ENCODE assay signal across 11 cellular contexts in the genomic region with DNA sequence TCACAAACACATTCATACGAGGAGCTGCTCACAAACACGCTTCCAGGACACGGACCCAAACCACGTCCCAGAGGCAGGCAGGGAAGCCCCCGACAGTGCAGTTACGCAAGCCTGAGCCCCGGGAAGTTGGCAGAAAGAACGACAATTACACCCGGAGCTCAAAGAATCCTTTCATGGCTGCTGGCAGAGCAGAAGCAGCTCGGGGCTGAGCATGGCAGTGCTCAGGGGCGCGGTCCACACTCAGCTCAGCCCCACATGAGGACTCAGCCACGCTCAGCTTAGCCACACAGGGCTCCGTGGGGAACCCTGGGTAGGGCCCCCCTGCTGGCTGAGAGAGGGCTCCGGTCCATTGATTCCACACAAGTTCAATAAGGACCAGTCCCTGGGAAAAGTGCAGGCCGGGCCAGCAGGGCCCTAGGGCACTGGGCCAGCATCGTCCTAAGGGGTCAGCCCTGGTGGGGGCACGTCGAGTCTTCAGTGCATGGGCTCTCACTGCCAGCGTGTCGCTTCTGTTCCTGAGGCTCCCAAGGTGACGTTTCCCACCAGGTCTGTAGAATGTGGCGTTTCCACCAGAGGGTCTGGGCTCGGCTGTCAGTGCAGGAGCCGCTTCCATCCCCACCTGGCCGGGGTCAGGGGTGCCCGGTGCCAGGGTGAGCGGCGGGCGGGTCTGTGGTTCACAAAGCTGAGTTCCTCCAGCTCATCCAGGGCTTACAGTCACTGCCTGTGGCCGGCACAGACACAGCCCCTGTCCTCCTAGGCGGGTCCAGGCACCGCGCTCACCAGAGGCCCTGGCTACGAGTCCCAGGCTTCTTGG. TPM values are rescaled to one million over a fixed set of nuclear protein-coding genes. Genes with fewer than 3 reads are reported as not detected.
DNase-seq lines count a peak whose midpoint lies in the region; TF ChIP-seq lines count a peak whose summit lies in the region.
"Had no signal": no experiment of that assay in that cellular context is flagged by ENCODE, and none has a peak within 500 bp of the region (broad histone marks: within the 10 kb centered on the region; RNA-seq: fewer than 3 reads in every experiment).

No MANE protein-coding gene starts in this region.

- peaks cover 0 to 10% (median 0%) of the 10 kb centered on the region in 8 donors for H3K9me3 Mint-ChIP-seq in CD4-positive, alpha-beta memory T cell
- H3K9me3 Mint-ChIP-seq in MCF 10A (ENCODE audit: unreplicated experiment): no peaks in the 10 kb centered on the region

- POLR2A ChIA-PET in CD4-positive, alpha-beta memory T cell (lab: Charles Lee; ENCODE audit: partially characterized antibody): interaction anchor here (1.2 kb wide), 1 partner anchor 9 kb away, joined by 3 read pairs; no protein-coding TSS in a partner anchor
- POLR2A ChIA-PET in MCF 10A (lab: Yijun Ruan, JAX): interaction anchor here (0.5 to 1.2 kb wide), 4 partner anchors 8 to 141 kb away, joined by 3 to 5 read pairs (median 3); no protein-coding TSS in a partner anchor

- TF ChIP-seq CTCF in MCF 10A (IDR thresholded peaks at IDR 0.05; ENCODE audit: unreplicated experiment): no peak

- H3K4me1 ChIP-seq in CD4-positive, alpha-beta memory T cell (ENCODE audit: insufficient read depth, low read length): peaks cover 38% of the 10 kb centered on the region
- peaks cover 48 to 60% (median 55%) of the 10 kb centered on the region in 3 donors for H3K4me1 ChIP-seq in skeletal muscle tissue (ENCODE audit: control insufficient read depth in 3 of 3, insufficient read depth in 3 of 3, low read length in 3 of 3)
- H3K4me1 ChIP-seq: parathyroid adenoma had no signal

- CTCF ChIA-PET in CD4-positive, alpha-beta memory T cell (lab: Charles Lee; ENCODE audit: partially characterized antibody): interaction anchor here (0.8 to 1.3 kb wide), 2 partner anchors 16 to 30 kb away, joined by 3 read pairs; no protein-coding TSS in a partner anchor
- CTCF ChIA-PET in MCF 10A (lab: Yijun Ruan, JAX): interaction anchor here (0.6 to 1.0 kb wide), 2 partner anchors 21 to 26 kb away, joined by 3 to 5 read pairs; no protein-coding TSS in a partner anchor

- intact Hi-C loops in CD4-positive, alpha-beta memory T cell (cut with micrococcal nuclease): no loop called here
- intact Hi-C loops in MCF 10A (cut with micrococcal nuclease): no loop called here

- BruUV-seq in MCF 10A (replicated peaks; lab: Mats Ljungman, UMichigan): no TSS peak

- no peak overlapping the region for H3K4me3 ChIP-seq in CD4-positive, alpha-beta memory T cell (ENCODE audit: low read length in 2 of 2)
- H3K4me3 ChIP-seq in skeletal muscle tissue (ENCODE audit: low read length in 3 of 3): peak overlapping the region in 1 of 3 donors; percentile 29

- no peak for DNase-seq in CD4-positive, alpha-beta memory T cell
- DNase-seq in MCF 10A (ENCODE audit: unreplicated experiment) (no peak), HCEC 1CT (no peak), germinal center (ENCODE audit: low spot score) (no peak)
- DNase-seq in stimulated activated CD4-positive, alpha-beta T cell treated with anti-CD3 and anti-CD28 coated beads, Interleukin-15, amount 100 ng/mL, for 24 hours: no peak
- DNase-seq in activated T-cell treated with anti-CD3 and anti-CD28 coated beads, Interleukin-2, amount 50 U/mL, for 48 hours: no peak
- DNase-seq: NCI-H187 had no signal

- H3K27me3 ChIP-seq in CD4-positive, alpha-beta memory T cell (ENCODE audit: insufficient read depth, low read length): no peaks in the 10 kb centered on the region
- H3K27me3 ChIP-seq in layer of hippocampus (ENCODE audit: control insufficient read depth, insufficient read depth, low read length) (no peaks in the 10 kb centered on the region), skeletal muscle tissue (ENCODE audit: control insufficient read depth in 3 of 3, insufficient read depth in 3 of 3, low read length in 3 of 3) (no peaks in the 10 kb centered on the region)

- peak overlapping the region in 2 of 3 donors; percentile 43 to 68 for H3K9ac ChIP-seq in skeletal muscle tissue (ENCODE audit: low read depth in 1 of 3, low read length in 3 of 3)
- H3K9ac ChIP-seq: parathyroid adenoma had no signal

- no peaks in the 10 kb centered on the region for H3K9me3 ChIP-seq in CD4-positive, alpha-beta memory T cell (ENCODE audit: control insufficient read depth in 1 of 2, low read length in 2 of 2)
- H3K9me3 ChIP-seq in skeletal muscle tissue (ENCODE audit: control insufficient read depth in 3 of 3, low read length in 3 of 3): no peaks in the 10 kb centered on the region

- peaks cover 14 to 54% (median 27%) of the 10 kb centered on the region in 4 donors for H3K4me1 Mint-ChIP-seq in CD4-positive, alpha-beta memory T cell
- H3K4me1 Mint-ChIP-seq in MCF 10A (ENCODE audit: insufficient read depth, unreplicated experiment): peaks cover 36% of the 10 kb centered on the region

- H3K36me3 Mint-ChIP-seq in CD4-positive, alpha-beta memory T cell: no peaks in the 10 kb centered on the region
- H3K36me3 Mint-ChIP-seq in MCF 10A (ENCODE audit: insufficient read depth, unreplicated experiment): peaks cover 35% of the 10 kb centered on the region
- H3K36me3 Mint-ChIP-seq: CD4-positive, CD25-positive, alpha-beta regulatory T cell had no signal

- H3K27me3 Mint-ChIP-seq in CD4-positive, alpha-beta memory T cell: no peaks in the 10 kb centered on the region
- no peaks in the 10 kb centered on the region for H3K27me3 Mint-ChIP-seq in MCF 10A (ENCODE audit: insufficient read depth, unreplicated experiment)
- H3K27me3 Mint-ChIP-seq: CD4-positive, CD25-positive, alpha-beta regulatory T cell had no signal

- H3K4me3 Mint-ChIP-seq in CD4-positive, alpha-beta memory T cell: peak overlapping the region in 1 of 8 donors; percentile 52
- H3K4me3 Mint-ChIP-seq in MCF 10A (ENCODE audit: unreplicated experiment): no peak overlapping the region

- H3K36me3 ChIP-seq in CD4-positive, alpha-beta memory T cell (ENCODE audit: insufficient read depth, low read length): no peaks in the 10 kb centered on the region
- H3K36me3 ChIP-seq in skeletal muscle tissue (ENCODE audit: control insufficient read depth in 3 of 3, insufficient read depth in 3 of 3, low read length in 3 of 3): peaks cover 7 to 15% (median 15%) of the 10 kb centered on the region in 3 donors

- H3K27ac ChIP-seq in CD4-positive, alpha-beta memory T cell (ENCODE audit: low read depth, low read length): no peak overlapping the region
- H3K27ac ChIP-seq in layer of hippocampus (ENCODE audit: low read depth, low read length) (peak overlapping the region; percentile 49), skeletal muscle tissue (ENCODE audit: low read depth, low read length) (peak overlapping the region; percentile 95)
- H3K27ac ChIP-seq: parathyroid adenoma had no signal

- peak overlapping the region in 6 of 7 donors; percentile 3 to 80 (median 41) for H3K27ac Mint-ChIP-seq in CD4-positive, alpha-beta memory T cell
- H3K27ac Mint-ChIP-seq in MCF 10A (ENCODE audit: low read depth, unreplicated experiment): peak overlapping the region; percentile 64

RNA-seq across cellular contexts. Expression of a gene that starts 23.1 kb away (rescaled TPM):
- total RNA-seq in CD4-positive, alpha-beta memory T cell: 10 to 100 TPM; 16.5 to 17.2 TPM
- polyA plus RNA-seq in CD4-positive, alpha-beta memory T cell: 1 to 10 TPM in 1 of 2 donors, under 1 TPM in 1; 0.39 to 1.1 TPM
- total RNA-seq in MCF 10A (2022) (58.9 and 92.3 TPM in 2 replicates), skeletal muscle tissue (25.1 TPM)
